In the genomic region with DNA sequence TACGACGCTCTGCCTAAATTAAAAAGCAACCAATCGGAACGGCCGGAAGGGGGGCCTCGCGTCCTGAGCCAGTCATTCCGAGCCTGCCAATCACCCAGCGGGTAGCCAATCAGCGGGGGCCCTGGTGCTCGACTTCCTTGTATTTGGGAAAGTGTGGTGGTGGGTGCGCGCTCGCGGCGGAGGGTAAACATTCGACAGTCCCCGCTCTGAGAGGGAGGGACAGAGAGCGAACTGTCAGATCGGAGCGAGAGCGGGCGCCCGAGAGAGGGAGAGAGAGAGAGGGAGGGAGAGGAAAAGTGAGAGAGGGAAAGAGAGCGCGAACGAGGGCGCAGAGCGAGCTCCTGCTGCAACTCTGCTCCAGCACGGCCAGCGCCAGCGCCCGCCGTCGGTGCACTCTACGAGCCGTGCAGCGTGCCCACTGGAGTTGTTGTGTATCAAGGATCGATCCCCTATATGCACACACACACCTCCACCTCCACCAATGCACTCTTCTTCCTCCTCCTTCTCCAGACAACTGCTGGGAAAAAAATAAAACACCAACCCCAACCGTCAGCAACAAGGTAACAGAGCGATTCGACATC, we compare ENCODE assay signal across 8 cellular contexts. TPM values are rescaled to one million over a fixed set of nuclear protein-coding genes. Genes with fewer than 3 reads are reported as not detected.
DNase-seq lines count a peak whose midpoint lies in the region; ATAC-seq, FAIRE-seq and TF ChIP-seq lines count a peak whose summit lies in the region.

Gene POU3F3, plus strand, starts transcription at position 190 of the 581 bp plus-strand sequence. CDS start 1,396 bp downstream, outside the sequence.

- TF ChIP-seq CTCF in Loucy (conservative IDR thresholded peaks at IDR 0.05; ENCODE audit: low read length) = no peak
- TF ChIP-seq CTCF in gastroesophageal sphincter (IDR thresholded peaks at IDR 0.05) = no peak
- no peak for TF ChIP-seq CTCF in neutrophil (IDR thresholded peaks at IDR 0.05)

- H3K9ac ChIP-seq in ES-I3 (ENCODE audit: low read depth, low read length) (peak within 1 kb of the TSS; percentile 48; the same call in 1 of the 2 replicates), Loucy (ENCODE audit: low read depth, low read length, poor library complexity, severe bottlenecking) (peak within 1 kb of the TSS; percentile 50)

- FAIRE-seq in GM19239 (lab: Jason Lieb, UNC) = no peak

- TF ChIP-seq POLR2A in gastroesophageal sphincter (IDR thresholded peaks at IDR 0.05) = peak in 1 of 2 donors; percentile 23

- H3K79me2 ChIP-seq in Loucy (ENCODE audit: insufficient read depth, low read length) = no peaks in the 10 kb centered on the region

- H3K9me3 ChIP-seq in ES-I3 (ENCODE audit: control insufficient read depth, insufficient read depth, low read length) = no peaks in the 10 kb centered on the region
- no peaks in the 10 kb centered on the region for H3K9me3 ChIP-seq in Loucy (ENCODE audit: insufficient read depth, low read depth, low read length)
- H3K9me3 ChIP-seq in gastroesophageal sphincter = no peaks in the 10 kb centered on the region
- H3K9me3 ChIP-seq in neutrophil = no peaks in the 10 kb centered on the region

- H3K36me3 ChIP-seq in ES-I3 (ENCODE audit: insufficient read depth, low read length) = no peaks in the 10 kb centered on the region
- no peaks in the 10 kb centered on the region for H3K36me3 ChIP-seq in Loucy (ENCODE audit: insufficient read depth, low read length)
- no peaks in the 10 kb centered on the region for H3K36me3 ChIP-seq in gastroesophageal sphincter
- H3K36me3 ChIP-seq in neutrophil = no peaks in the 10 kb centered on the region

- 1% methylated on average over 20 to 21 of the region's 42 CpGs for WGBS in gastroesophageal sphincter (ENCODE audit: low coverage in 1 of 2), 2 donors

- peak; percentile 47 for DNase-seq in activated CD8-positive, alpha-beta memory T cell treated with anti-CD3 and anti-CD28 coated beads, Interleukin-2, amount 50 U/mL, for 4 hours
- DNase-seq in GM19239 (ENCODE audit: insufficient read length, low spot score) (no peak), Kasumi-1 (lab: John Stamatoyannopoulos, UW) (no peak)

- H3K27me3 ChIP-seq in Loucy (ENCODE audit: insufficient read depth, low read length, poor library complexity, severe bottlenecking) (no peaks in the 10 kb centered on the region), gastroesophageal sphincter (peaks cover 97% of the 10 kb centered on the region), neutrophil (peaks cover 95% of the 10 kb centered on the region)

- no peaks in the 10 kb centered on the region for H3K9me2 ChIP-seq in Loucy (replicated peaks; ENCODE audit: low read depth, low read length)

- peak within 1 kb of the TSS in 1 of 4 donors; percentile 53 for H3K27ac ChIP-seq in gastroesophageal sphincter
- H3K27ac ChIP-seq in neutrophil = no peak within 1 kb of the TSS

- peak within 1 kb of the TSS; percentile 86; the same call in 1 of the 2 replicates for H2AFZ ChIP-seq in Loucy (ENCODE audit: low read length)

- peak within 1 kb of the TSS; percentile 81 for H3K4me2 ChIP-seq in Loucy (ENCODE audit: low read depth, low read length, poor library complexity, severe bottlenecking)

- H3K4me3 ChIP-seq in Loucy (ENCODE audit: low read length, poor library complexity, severe bottlenecking) (peak within 1 kb of the TSS; percentile 66), gastroesophageal sphincter (peak within 1 kb of the TSS; percentile 29 to 48), neutrophil (ENCODE audit: low read depth in 1 of 2, low read length in 1 of 2) (peak within 1 kb of the TSS; percentile 22 to 37)

- no peaks in the 10 kb centered on the region for H3F3A ChIP-seq in Loucy (ENCODE audit: low read depth)

- ATAC-seq in gastroesophageal sphincter (peak; percentile 71), GM18909 (IDR thresholded peaks at IDR 0.05; ENCODE audit: poor library complexity, unreplicated experiment) (no peak)

- peaks cover 9% of the 10 kb centered on the region; the same call in 1 of the 2 replicates for H3K4me1 ChIP-seq in ES-I3 (ENCODE audit: insufficient read depth, low read length)
- H3K4me1 ChIP-seq in Loucy (ENCODE audit: insufficient read depth, low read length, poor library complexity, severe bottlenecking) = peaks cover 14% of the 10 kb centered on the region
- H3K4me1 ChIP-seq in gastroesophageal sphincter = peaks cover 0 to 59% (median 21%) of the 10 kb centered on the region in 3 donors
- peaks cover 21 to 29% of the 10 kb centered on the region in 2 experiments for H3K4me1 ChIP-seq in neutrophil (ENCODE audit: control insufficient read depth in 1 of 2, insufficient read depth in 1 of 2, low read depth in 1 of 2, low read length in 1 of 2)

- no peak for TF ChIP-seq EP300 in gastroesophageal sphincter (IDR thresholded peaks at IDR 0.05)

- H4K20me1 ChIP-seq in Loucy (ENCODE audit: insufficient read depth, low read length, poor library complexity, severe bottlenecking) = no peaks in the 10 kb centered on the region

RNA-seq across cellular contexts. Expression of gene POU3F3, which starts in this region (rescaled TPM):
- total RNA-seq in gastroesophageal sphincter = 10 to 100 TPM in 2 of 4 donors, under 1 TPM in 1, not detected in 1; 0.20 to 25.6 (median 13.5) TPM
